Comparison of ENCODE assay signal across 26 cellular contexts in the genomic region with DNA sequence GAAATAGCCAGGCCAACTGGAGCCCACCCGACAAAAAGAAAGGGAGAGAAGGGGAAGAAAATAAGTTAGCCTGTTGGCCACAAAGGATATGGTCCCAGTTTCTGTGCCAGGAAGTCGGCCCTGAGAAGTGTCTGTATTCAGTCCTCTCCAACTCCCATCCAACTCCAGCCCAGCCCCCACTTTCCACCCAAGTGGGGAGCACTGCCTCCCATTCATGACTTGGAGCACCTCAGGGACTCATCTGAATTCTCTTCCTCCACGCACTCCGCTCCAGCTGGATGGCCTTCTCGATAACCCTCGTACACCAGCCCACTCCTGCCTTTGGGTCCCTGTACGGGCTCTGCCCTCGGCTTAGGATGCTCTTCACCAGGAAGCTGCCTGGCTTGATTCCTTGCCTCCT. TPM values are rescaled to one million over a fixed set of nuclear protein-coding genes. Genes with fewer than 3 reads are reported as not detected.
"Had no signal": no experiment of that assay in that cellular context is flagged by ENCODE, and none has a peak within 500 bp of the region (broad histone marks: within the 10 kb centered on the region; RNA-seq: fewer than 3 reads in every experiment).

No MANE protein-coding gene starts in this region.

- H3K9me3 ChIP-seq: esophagus muscularis mucosa, left lung, ovary, prostate gland, thyroid gland had no signal

- H3K4me1 ChIP-seq: prostate gland had no signal

- H3K36me3 Mint-ChIP-seq: activated naive CD4-positive, alpha-beta T cell treated with anti-CD3 and anti-CD28 coated beads, Interleukin-2, amount 50 U/mL, for 24 hours had no signal

- H3K9me3 Mint-ChIP-seq: activated naive CD4-positive, alpha-beta T cell treated with anti-CD3 and anti-CD28 coated beads, Interleukin-2, amount 50 U/mL, for 24 hours; activated T-helper 1 cell treated with anti-CD3 and anti-CD28 coated beads, Interleukin-12 subunit alpha, Interleukin-12 subunit beta, Interleukin-2, Interleukin-4 antibody, amounts not matched to agents 30 ng/mL and 10 ng/mL and 1 ng/mL, durations not matched to agents 14 hours and 24 hours and 36 hours; neural crest cell; stimulated activated naive CD8-positive, alpha-beta T cell treated with anti-CD3 and anti-CD28 coated beads, Interleukin-15, Interleukin-2, amounts not matched to agents 100 ng/mL and 50 ng/mL, for 24 hours; T-helper 2 cell treated with Interferon-gamma antibody and Interleukin-4, amounts not matched to agents 5 μg/mL and 100 μg/mL, for 36 hours had no signal

- H2AFZ ChIP-seq: hepatocyte had no signal

- H3K36me3 ChIP-seq: esophagus muscularis mucosa, left lung, ovary, prostate gland, thyroid gland had no signal

- H3K4me3 Mint-ChIP-seq: activated CD8-positive, alpha-beta T cell treated with anti-CD3 and anti-CD28 coated beads, Interleukin-2, amount 10 ng/mL, durations not matched to agents 7 days and 5 days; neural crest cell had no signal

- DNase-seq: activated CD4-positive, alpha-beta T cell treated with anti-CD3 and anti-CD28 coated beads for 1 hour; activated CD4-positive, alpha-beta T cell treated with anti-CD3 and anti-CD28 coated beads, Interleukin-2, amount 50 U/mL, for 1 hour; activated CD8-positive, alpha-beta T cell treated with anti-CD3 and anti-CD28 coated beads, Interleukin-2, amount 10 ng/mL, durations not matched to agents 7 days and 5 days; activated gamma-delta T cell; aorta; cerebellar nuclear complex; glutamatergic neuron; kidney glomerular epithelial cell; left lung; midbrain; right cardiac atrium; stimulated activated CD4-positive, alpha-beta T cell treated with anti-CD3 and anti-CD28 coated beads, Interleukin-12 subunit alpha, Interleukin-12 subunit beta, amount 100 ng/mL, for 4 hours; stimulated activated CD4-positive, alpha-beta T cell treated with anti-CD3 and anti-CD28 coated beads, Interleukin-4, amount 100 ng/mL, for 4 hours; substantia nigra; thyroid gland had no signal

- H3K27ac ChIP-seq: coronary artery, esophagus muscularis mucosa, hepatocyte, left lung, prostate gland, thyroid gland, VCaP had no signal

- ATAC-seq: activated CD8-positive, alpha-beta T cell treated with anti-CD3 and anti-CD28 coated beads, Interleukin-2, amount 10 ng/mL, durations not matched to agents 7 days and 5 days; left lung; right cardiac atrium had no signal

- H3K27me3 ChIP-seq: ovary had no signal

- H3K27ac Mint-ChIP-seq: activated CD8-positive, alpha-beta T cell treated with anti-CD3 and anti-CD28 coated beads, Interleukin-2, amount 10 ng/mL, durations not matched to agents 7 days and 5 days; activated T-helper 1 cell treated with anti-CD3 and anti-CD28 coated beads, Interleukin-12 subunit alpha, Interleukin-12 subunit beta, Interleukin-2, Interleukin-4 antibody, amounts not matched to agents 30 ng/mL and 10 ng/mL and 1 ng/mL, durations not matched to agents 14 hours and 24 hours and 36 hours; stimulated activated naive CD8-positive, alpha-beta T cell treated with anti-CD3 and anti-CD28 coated beads, Interleukin-15, Interleukin-2, amounts not matched to agents 100 ng/mL and 50 ng/mL, for 24 hours; T-helper 2 cell treated with Interferon-gamma antibody and Interleukin-4, amounts not matched to agents 5 μg/mL and 100 μg/mL, for 36 hours had no signal

- H3K4me3 ChIP-seq: coronary artery, hepatocyte, left lung, ovary, prostate gland, thyroid gland had no signal

RNA-seq across cellular contexts. Expression of gene WNT2B, which starts 2.0 kb away (rescaled TPM):
- total RNA-seq: activated CD8-positive, alpha-beta T cell treated with anti-CD3 and anti-CD28 coated beads, Interleukin-2, amount 10 ng/mL, durations not matched to agents 7 days and 5 days had no signal
